8 cellular contexts compared by ENCODE assay signal in genomic region chr19:21474671-21475181, GRCh38. TPM values are rescaled to one million over a fixed set of nuclear protein-coding genes. Genes with fewer than 3 reads are reported as not detected.
DNase-seq lines count a peak whose midpoint lies in the region; ATAC-seq, FAIRE-seq and TF ChIP-seq lines count a peak whose summit lies in the region.

No MANE protein-coding gene starts in this region.

- H3K4me3 ChIP-seq in RWPE2 (ENCODE audit: severe bottlenecking) = peak overlapping the region; percentile 34
- H3K4me3 ChIP-seq in heart right ventricle = peak overlapping the region; percentile 8 to 70 (median 58)
- peak overlapping the region; percentile 69 for H3K4me3 ChIP-seq in trophoblast cell (ENCODE audit: low read depth, low read length)

- intact Hi-C loops in heart right ventricle (cut with DNase I) = loop anchor here in 2 of 10 donors (5.0 to 10.0 kb wide), 2 partner anchors 77 to 270 kb away; partner anchors contain the start of gene ZNF493 (in 1 of the 2)

- no peaks in the 10 kb centered on the region for H3K79me2 ChIP-seq in trophoblast cell (ENCODE audit: control insufficient read depth, insufficient read depth, low read length, poor library complexity)

- H2BK12ac ChIP-seq in trophoblast cell (ENCODE audit: low read length) = no peak overlapping the region

- H4K8ac ChIP-seq in trophoblast cell (ENCODE audit: low read depth, low read length) = peak overlapping the region; percentile 66

- H3K27me3 ChIP-seq in RWPE2 (ENCODE audit: insufficient read depth, poor library complexity, severe bottlenecking) = no peaks in the 10 kb centered on the region
- peaks cover 0 to 11% (median 0%) of the 10 kb centered on the region in 7 donors for H3K27me3 ChIP-seq in heart right ventricle
- no peaks in the 10 kb centered on the region for H3K27me3 ChIP-seq in trophoblast cell (ENCODE audit: insufficient read depth, low read length)

- H3K36me3 ChIP-seq in RWPE2 (ENCODE audit: low read depth) = no peaks in the 10 kb centered on the region
- no peaks in the 10 kb centered on the region for H3K36me3 ChIP-seq in heart right ventricle
- H3K36me3 ChIP-seq in trophoblast cell (ENCODE audit: control insufficient read depth in 1 of 2, insufficient read depth in 2 of 2, low read length in 2 of 2) = no peaks in the 10 kb centered on the region

- H3K14ac ChIP-seq in trophoblast cell (ENCODE audit: low read length) = no peak overlapping the region

- H2BK5ac ChIP-seq in trophoblast cell (ENCODE audit: low read depth, low read length, poor library complexity) = peak overlapping the region; percentile 44

- peaks cover 29% of the 10 kb centered on the region for H3K27me3 Mint-ChIP-seq in activated naive CD8-positive, alpha-beta T cell treated with anti-CD3 and anti-CD28 coated beads for 36 hours

- H3K4ac ChIP-seq in trophoblast cell (ENCODE audit: low read depth, low read length) = peak overlapping the region; percentile 31

- DNase-seq in RWPE2 (ENCODE audit: low spot score) (no peak), heart right ventricle (peak; percentile 80 to 86), trophoblast cell (peak; percentile 81 to 92), MV-4-11 (lab: John Stamatoyannopoulos, UW) (no peak), D721Med (ENCODE audit: insufficient read length, low spot score) (no peak)
- DNase-seq in activated naive CD8-positive, alpha-beta T cell treated with anti-CD3 and anti-CD28 coated beads for 36 hours = peak; percentile 85

- H3K4me3 Mint-ChIP-seq in activated naive CD8-positive, alpha-beta T cell treated with anti-CD3 and anti-CD28 coated beads for 36 hours = peak overlapping the region; percentile 79

- H3K4me1 ChIP-seq in RWPE2 (ENCODE audit: insufficient read depth, poor library complexity, severe bottlenecking) = no peaks in the 10 kb centered on the region
- peaks cover 0 to 13% (median 6%) of the 10 kb centered on the region in 9 donors for H3K4me1 ChIP-seq in heart right ventricle
- H3K4me1 ChIP-seq in trophoblast cell (ENCODE audit: control insufficient read depth in 1 of 2, insufficient read depth in 2 of 2, low read length in 2 of 2) = peaks cover 0 to 2% of the 10 kb centered on the region in 2 experiments

- H3K18ac ChIP-seq in trophoblast cell (ENCODE audit: low read length) = peak overlapping the region; percentile 71

- H2AK5ac ChIP-seq in trophoblast cell (ENCODE audit: low read length) = no peak overlapping the region

- H3K4me2 ChIP-seq in trophoblast cell (ENCODE audit: low read length) = peak overlapping the region; percentile 61

- H4K91ac ChIP-seq in trophoblast cell (ENCODE audit: low read depth, low read length) = peak overlapping the region; percentile 78

- peaks cover 4% of the 10 kb centered on the region for H3K79me1 ChIP-seq in trophoblast cell (ENCODE audit: low read length)

- ATAC-seq in GM18517 (IDR thresholded peaks at IDR 0.05; ENCODE audit: unreplicated experiment) = peak; percentile 76
- ATAC-seq in RWPE2 (ENCODE audit: low read depth) = peak; percentile 88
- peak; percentile 97 to 100 (median 99) for ATAC-seq in heart right ventricle

- FAIRE-seq in D721Med (lab: Jason Lieb, UNC) = no peak

- peak overlapping the region; percentile 56 for H2AFZ ChIP-seq in trophoblast cell (ENCODE audit: insufficient read depth, low read length, poor library complexity)

- H3K23ac ChIP-seq in trophoblast cell (ENCODE audit: low read length) = no peak overlapping the region

- TF ChIP-seq CTCF in RWPE2 (IDR thresholded peaks at IDR 0.05; ENCODE audit: poor library complexity, severe bottlenecking) (no peak), heart right ventricle (IDR thresholded peaks at IDR 0.05) (peak in 4 of 9 donors; percentile 16 to 35 (median 23)), D721Med (IDR thresholded peaks at IDR 0.05; ENCODE audit: insufficient read depth, missing control alignments) (no peak)

- 1% methylated on average over 37 of the region's 37 CpGs for WGBS in heart right ventricle, 2 donors
- WGBS in trophoblast cell (ENCODE audit: extremely low coverage, insufficient coverage, insufficient read length) = no CpG with 5 or more reads among the region's 37 CpGs

- H3K9ac ChIP-seq in trophoblast cell (ENCODE audit: low read length) = no peak overlapping the region

- H3K9me3 Mint-ChIP-seq in activated naive CD8-positive, alpha-beta T cell treated with anti-CD3 and anti-CD28 coated beads for 36 hours = peaks cover 3% of the 10 kb centered on the region

- no peak overlapping the region for H4K12ac ChIP-seq in trophoblast cell (ENCODE audit: low read depth, low read length)

- peaks cover 2% of the 10 kb centered on the region for H3K4me1 Mint-ChIP-seq in activated naive CD8-positive, alpha-beta T cell treated with anti-CD3 and anti-CD28 coated beads for 36 hours

- H2BK120ac ChIP-seq in trophoblast cell (ENCODE audit: insufficient read depth, low read length, poor library complexity) = no peak overlapping the region

- peak overlapping the region; percentile 58 for H3K27ac Mint-ChIP-seq in activated naive CD8-positive, alpha-beta T cell treated with anti-CD3 and anti-CD28 coated beads for 36 hours

- no peak overlapping the region for H3K27ac ChIP-seq in RWPE2 (ENCODE audit: poor library complexity, severe bottlenecking)
- H3K27ac ChIP-seq in heart right ventricle = no peak overlapping the region
- peak overlapping the region; percentile 55 for H3K27ac ChIP-seq in trophoblast cell (ENCODE audit: low read depth, low read length)
- H3K27ac ChIP-seq in temporal lobe (ENCODE audit: low read depth, low read length) = peak overlapping the region; percentile 30

- H3K9me3 ChIP-seq in RWPE2 (ENCODE audit: severe bottlenecking) = peaks cover 8% of the 10 kb centered on the region
- no peaks in the 10 kb centered on the region for H3K9me3 ChIP-seq in heart right ventricle
- H3K9me3 ChIP-seq in trophoblast cell (ENCODE audit: insufficient read depth, low read depth, low read length) = peaks cover 2% of the 10 kb centered on the region

- H3K36me3 Mint-ChIP-seq in activated naive CD8-positive, alpha-beta T cell treated with anti-CD3 and anti-CD28 coated beads for 36 hours = peaks cover 8% of the 10 kb centered on the region

RNA-seq across cellular contexts. Expression of gene ZNF429, which starts 30.7 kb away (rescaled TPM):
- 1 to 10 TPM; 4.7 to 6.7 TPM for total RNA-seq in activated naive CD8-positive, alpha-beta T cell treated with anti-CD3 and anti-CD28 coated beads for 36 hours
- total RNA-seq in heart right ventricle (10 to 100 TPM in 1 of 10 donors, 1 to 10 TPM in 9; 5.8 to 12.2 (median 8.6) TPM), temporal lobe (22.1 TPM)
- 1 to 10 TPM; 3.8 to 4.4 TPM for polyA plus RNA-seq in heart right ventricle
- 10.0 and 10.9 TPM in 2 replicates for polyA plus RNA-seq in trophoblast cell (2013)

Comparison
In these comparisons a context has a peak if more than half of its experiments do, and no peak if none do; other contexts are left out.
1. DNase-seq: peak in activated naive CD8-positive, alpha-beta T cell treated with anti-CD3 and anti-CD28 coated beads for 36 hours (single experiment), heart right ventricle (2 of 2) and trophoblast cell (2 of 2); none in RWPE2 (single experiment), MV-4-11 (single experiment) and D721Med (single experiment).
2. H3K27ac ChIP-seq: peak in trophoblast cell (single experiment) and temporal lobe (single experiment); none in RWPE2 (single experiment) and heart right ventricle (0 of 10).
3. Peak in every context shown above with its lines, with median percentiles within 50 percentile points of each other: ATAC-seq and H3K4me3 ChIP-seq.